In the genomic region with DNA sequence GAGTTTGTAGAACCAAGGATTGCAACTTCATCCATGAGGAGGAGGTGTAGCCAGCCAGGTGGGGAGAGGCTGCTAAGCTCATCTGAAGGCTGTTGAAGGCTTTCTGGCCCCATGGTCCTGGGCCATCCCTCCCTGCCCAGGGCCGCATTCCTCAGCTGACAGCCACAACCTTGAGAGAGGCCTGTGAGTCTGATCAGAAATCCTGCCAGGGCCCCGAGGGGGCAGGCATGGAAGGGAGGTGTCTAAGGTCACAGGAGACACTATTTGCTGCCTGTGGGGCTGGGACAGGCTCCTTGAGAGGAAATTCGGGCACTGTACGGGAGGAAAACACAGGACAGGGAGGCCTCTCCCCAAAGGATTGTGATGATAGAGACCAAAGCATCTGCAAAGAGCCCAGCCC, we compare ENCODE assay signal across 1 cellular context.
TF ChIP-seq lines count a peak whose summit lies in the region.

No MANE protein-coding gene starts in this region.

TF ChIP-seq in GM23338, 12 proteins besides CTCF, POLR2A, EP300 and RAD21 (continued from another document):
- no peak for TF ChIP-seq ZNF331 (CRISPR knock-in tag; IDR thresholded peaks at IDR 0.05; ENCODE audit: low read depth)
- no peak for TF ChIP-seq ZNF114 (CRISPR knock-in tag; IDR thresholded peaks at IDR 0.05)
- TF ChIP-seq ZNF462 (CRISPR knock-in tag; IDR thresholded peaks at IDR 0.05): no peak
- no peak for TF ChIP-seq POLR2AphosphoS5 (IDR thresholded peaks at IDR 0.05; ENCODE audit: low read depth)
- no peak for TF ChIP-seq STAT1 (IDR thresholded peaks at IDR 0.05; ENCODE audit: unreplicated experiment)
- no peak for TF ChIP-seq CREB1 (CRISPR knock-in tag; IDR thresholded peaks at IDR 0.05; ENCODE audit: low read depth)
TF ChIP-seq in GM23338: peak in this region for 0.
